8 cellular contexts compared by ENCODE assay signal in the genomic region with DNA sequence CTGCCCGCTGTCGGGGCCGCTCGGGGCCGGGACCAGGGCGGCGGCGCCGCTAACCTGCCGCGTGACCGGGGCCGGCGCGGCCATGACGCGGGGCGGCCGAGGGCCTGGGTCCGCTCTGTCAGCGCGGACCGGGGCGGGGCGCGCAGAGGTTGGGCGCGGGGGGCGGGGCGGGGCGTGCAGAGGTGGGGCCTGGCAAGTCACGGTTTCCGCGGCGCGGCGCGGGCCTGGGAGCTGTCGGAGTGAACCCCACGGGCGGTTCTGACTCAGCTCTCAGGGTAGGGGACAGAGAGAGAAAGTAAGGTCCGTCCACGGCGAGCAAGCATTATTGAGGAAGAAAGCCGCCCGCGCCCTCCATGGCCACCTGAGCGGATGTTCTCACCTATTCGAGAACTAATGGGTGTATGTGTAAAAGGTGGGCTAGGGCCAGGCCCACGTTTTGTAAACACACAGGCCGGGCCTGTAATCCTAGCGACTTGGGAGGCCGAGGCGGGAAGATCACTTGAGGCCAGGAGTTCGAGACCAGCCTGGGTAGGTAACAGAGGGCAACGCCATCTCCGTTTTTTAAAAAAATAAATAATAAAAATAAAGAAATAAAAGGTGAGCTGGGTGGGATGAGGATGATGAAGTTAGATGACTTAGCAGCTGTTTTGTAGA. TPM values are rescaled to one million over a fixed set of nuclear protein-coding genes. Genes with fewer than 3 reads are reported as not detected.
DNase-seq lines count a peak whose midpoint lies in the region; ATAC-seq, FAIRE-seq and TF ChIP-seq lines count a peak whose summit lies in the region.

A gene with protein sequence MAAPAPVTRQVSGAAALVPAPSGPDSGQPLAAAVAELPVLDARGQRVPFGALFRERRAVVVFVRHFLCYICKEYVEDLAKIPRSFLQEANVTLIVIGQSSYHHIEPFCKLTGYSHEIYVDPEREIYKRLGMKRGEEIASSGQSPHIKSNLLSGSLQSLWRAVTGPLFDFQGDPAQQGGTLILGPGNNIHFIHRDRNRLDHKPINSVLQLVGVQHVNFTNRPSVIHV (minus strand): TSS at position 120 of the 654 bp plus-strand sequence. CDS start 36 bp downstream, at position 84.

- peaks cover 5% of the 10 kb centered on the region for H3K36me3 Mint-ChIP-seq in T-helper 2 cell treated with Interferon-gamma antibody and Interleukin-4, amounts not matched to agents 5 μg/mL and 100 μg/mL, for 36 hours (ENCODE audit: low read depth)

- H3K27ac Mint-ChIP-seq in T-helper 2 cell treated with Interferon-gamma antibody and Interleukin-4, amounts not matched to agents 5 μg/mL and 100 μg/mL, for 36 hours: peak within 1 kb of the TSS; percentile 85

- peaks cover 15% of the 10 kb centered on the region for H3K27me3 Mint-ChIP-seq in T-helper 2 cell treated with Interferon-gamma antibody and Interleukin-4, amounts not matched to agents 5 μg/mL and 100 μg/mL, for 36 hours (ENCODE audit: low read depth)

- peak; percentile 36 for DNase-seq in CMK (ENCODE audit: low read depth)
- DNase-seq in T-helper 2 cell treated with Interferon-gamma antibody and Interleukin-4, amounts not matched to agents 5 μg/mL and 100 μg/mL, for 36 hours (ENCODE audit: low spot score): peak; percentile 75
- peak; percentile 88 for DNase-seq in right atrium auricular region (ENCODE audit: low spot score)
- DNase-seq in urothelium cell line (ENCODE audit: low spot score): peak; percentile 75

- peak in 1 of 2 donors; percentile 9 for TF ChIP-seq CTCF in right atrium auricular region (IDR thresholded peaks at IDR 0.05)

- peak; percentile 78 for ATAC-seq in GM21381 (IDR thresholded peaks at IDR 0.05; ENCODE audit: unreplicated experiment)

- H3K4me3 ChIP-seq in right atrium auricular region (peak within 1 kb of the TSS; percentile 64 to 68), rectal smooth muscle tissue (ENCODE audit: low read length) (peak within 1 kb of the TSS; percentile 74)

- no peaks in the 10 kb centered on the region for H3K9me3 ChIP-seq in right atrium auricular region

- H3K4me1 ChIP-seq in right atrium auricular region (peaks cover 0 to 23% of the 10 kb centered on the region in 2 donors), rectal smooth muscle tissue (ENCODE audit: control insufficient read depth, insufficient read depth, low read length) (no peaks in the 10 kb centered on the region)

- H3K27ac ChIP-seq in angular gyrus (ENCODE audit: low read depth, low read length): peak within 1 kb of the TSS; percentile 82
- H3K27ac ChIP-seq in right atrium auricular region: peak within 1 kb of the TSS; percentile 95 to 96
- H3K27ac ChIP-seq in rectal smooth muscle tissue (ENCODE audit: low read depth, low read length): peak within 1 kb of the TSS; percentile 93

- H3K4me3 Mint-ChIP-seq in T-helper 2 cell treated with Interferon-gamma antibody and Interleukin-4, amounts not matched to agents 5 μg/mL and 100 μg/mL, for 36 hours: peak within 1 kb of the TSS; percentile 89

- no peak for TF ChIP-seq EP300 in Ishikawa (IDR thresholded peaks at IDR 0.05; ENCODE audit: borderline replicate concordance)

- H3K9me3 Mint-ChIP-seq in T-helper 2 cell treated with Interferon-gamma antibody and Interleukin-4, amounts not matched to agents 5 μg/mL and 100 μg/mL, for 36 hours: no peaks in the 10 kb centered on the region

- H3K27me3 ChIP-seq in right atrium auricular region (no peaks in the 10 kb centered on the region), rectal smooth muscle tissue (ENCODE audit: control insufficient read depth, insufficient read depth, low read length) (no peaks in the 10 kb centered on the region)

- TF ChIP-seq RAD21 in Ishikawa (IDR thresholded peaks at IDR 0.05; ENCODE audit: low read depth): no peak

- no peak for FAIRE-seq in urothelium cell line (lab: Jason Lieb, UNC)

- H3K36me3 ChIP-seq in right atrium auricular region (peaks cover 9% of the 10 kb centered on the region), rectal smooth muscle tissue (ENCODE audit: control insufficient read depth, insufficient read depth, low read length) (no peaks in the 10 kb centered on the region)

- peaks cover 14% of the 10 kb centered on the region for H3K4me1 Mint-ChIP-seq in T-helper 2 cell treated with Interferon-gamma antibody and Interleukin-4, amounts not matched to agents 5 μg/mL and 100 μg/mL, for 36 hours (ENCODE audit: low read depth)

- H3K9ac ChIP-seq in rectal smooth muscle tissue (ENCODE audit: low read length): peak within 1 kb of the TSS; percentile 54

TF ChIP-seq in Ishikawa, 13 proteins besides CTCF, POLR2A, EP300 and RAD21:
- TF ChIP-seq, protein P1, sequence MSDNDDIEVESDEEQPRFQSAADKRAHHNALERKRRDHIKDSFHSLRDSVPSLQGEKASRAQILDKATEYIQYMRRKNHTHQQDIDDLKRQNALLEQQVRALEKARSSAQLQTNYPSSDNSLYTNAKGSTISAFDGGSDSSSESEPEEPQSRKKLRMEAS (IDR thresholded peaks at IDR 0.05): peak; percentile 25
- TF ChIP-seq FOXM1 (IDR thresholded peaks at IDR 0.05; ENCODE audit: borderline replicate concordance, low read depth) (no peak), YY1 (IDR thresholded peaks at IDR 0.05; ENCODE audit: low read depth) (peak; percentile 61)

RNA-seq across cellular contexts. Expression of the gene that starts here (rescaled TPM):
- total RNA-seq in right atrium auricular region: 10 to 100 TPM; 14.2 to 22.4 TPM

Comparison
In these comparisons a context has a peak if more than half of its experiments do, and no peak if none do; other contexts are left out.
1. Peak in every context shown above with its lines: DNase-seq, ATAC-seq, H3K4me3 ChIP-seq and H3K27ac ChIP-seq.
2. DNase-seq: peak in every context shown above with its lines; median percentile 88 in right atrium auricular region; 75 in T-helper 2 cell treated with Interferon-gamma antibody and Interleukin-4, amounts not matched to agents 5 μg/mL and 100 μg/mL, for 36 hours; 75 in urothelium cell line; 36 in CMK.